ENCODE assay signal across 7 cellular contexts in genomic region chr7:75420152-75420551, GRCh38. TPM values are rescaled to one million over a fixed set of nuclear protein-coding genes. Genes with fewer than 3 reads are reported as not detected.
DNase-seq lines count a peak whose midpoint lies in the region; ATAC-seq and TF ChIP-seq lines count a peak whose summit lies in the region.
"Not testable (repeated sequence)": the region's sequence is repeated elsewhere in the genome, so short reads cannot be mapped to it uniquely, and the experiment has no call there.

No MANE protein-coding gene starts in this region.

- not testable (repeated sequence) for H3K79me1 ChIP-seq in H9 (ENCODE audit: insufficient read depth, low read depth, low read length, poor library complexity, severe bottlenecking)

- not testable (repeated sequence) for H3K23me2 ChIP-seq in H9 (ENCODE audit: insufficient read length, low read depth, low read length, poor library complexity, severe bottlenecking)

- not testable (repeated sequence) for ATAC-seq in naive thymus-derived CD8-positive, alpha-beta T cell

- not testable (repeated sequence) for H4K5ac ChIP-seq in H9 (ENCODE audit: insufficient read length, low read depth, low read length)

- not testable (repeated sequence) for H4K8ac ChIP-seq in H9 (replicated peaks; ENCODE audit: insufficient read length, low read depth, low read length)

- H3K4me2 ChIP-seq in H9 (ENCODE audit: insufficient read depth, insufficient read length, low read length), result not testable (repeated sequence)

- not testable (repeated sequence) for H2BK120ac ChIP-seq in H9 (ENCODE audit: low read depth, low read length, poor library complexity, severe bottlenecking)

- not testable (repeated sequence) for H2AK5ac ChIP-seq in H9 (ENCODE audit: insufficient read length, low read length)

- intact Hi-C loops in dendritic cell treated with granulocyte-macrophage colony-stimulating factor and Interleukin-4, amounts not matched to agents 40 ng/mL and 50 ng/mL, for 4 days (cut with micrococcal nuclease), result not testable (repeated sequence)

- H3K27me3 ChIP-seq in H9 (ENCODE audit: insufficient read depth, low read length), result not testable (repeated sequence)

- not testable (repeated sequence) for H3K9ac ChIP-seq in H9 (ENCODE audit: extremely low read depth, insufficient read length, low read length)

- not testable (repeated sequence) for H3K27me3 Mint-ChIP-seq in H9 (ENCODE audit: low read depth); T-helper 2 cell treated with Interferon-gamma antibody and Interleukin-4, amounts not matched to agents 5 μg/mL and 100 μg/mL, for 36 hours (ENCODE audit: low read depth); activated naive CD8-positive, alpha-beta T cell treated with anti-CD3 and anti-CD28 coated beads for 36 hours; dendritic cell treated with granulocyte-macrophage colony-stimulating factor and Interleukin-4, amounts not matched to agents 40 ng/mL and 50 ng/mL, for 4 days; naive thymus-derived CD8-positive, alpha-beta T cell

- WGBS in H9 (ENCODE audit: extremely low coverage, insufficient read length, low lambda C conversion rate), result no CpG with 5 or more reads among the region's 13 CpGs

- H3K36me3 Mint-ChIP-seq in H9 (ENCODE audit: insufficient read depth in 1 of 3, low read depth in 3 of 3), result peaks cover 11 to 51% (median 46%) of the 10 kb centered on the region in 3 experiments
- H3K36me3 Mint-ChIP-seq in T-helper 2 cell treated with Interferon-gamma antibody and Interleukin-4, amounts not matched to agents 5 μg/mL and 100 μg/mL, for 36 hours (ENCODE audit: low read depth), result peaks cover 21% of the 10 kb centered on the region
- not testable (repeated sequence) for H3K36me3 Mint-ChIP-seq in activated naive CD8-positive, alpha-beta T cell treated with anti-CD3 and anti-CD28 coated beads for 36 hours
- H3K36me3 Mint-ChIP-seq in dendritic cell treated with granulocyte-macrophage colony-stimulating factor and Interleukin-4, amounts not matched to agents 40 ng/mL and 50 ng/mL, for 4 days (ENCODE audit: low read depth), result peaks cover 78% of the 10 kb centered on the region
- peaks cover 0 to 39% (median 9%) of the 10 kb centered on the region in 3 donors for H3K36me3 Mint-ChIP-seq in naive thymus-derived CD8-positive, alpha-beta T cell

- H3K56ac ChIP-seq in H9 (ENCODE audit: insufficient read length, low read depth, low read length), result not testable (repeated sequence)

- H3K79me2 ChIP-seq in H9 (ENCODE audit: insufficient read depth, low read length), result not testable (repeated sequence)

- not testable (repeated sequence) for H2BK20ac ChIP-seq in H9 (ENCODE audit: low read depth, low read length, poor library complexity, severe bottlenecking)

- DNase-seq in H9, result peak; percentile 9
- not testable (repeated sequence) for DNase-seq in T-helper 2 cell treated with Interferon-gamma antibody and Interleukin-4, amounts not matched to agents 5 μg/mL and 100 μg/mL, for 36 hours (ENCODE audit: low spot score); activated naive CD8-positive, alpha-beta T cell treated with anti-CD3 and anti-CD28 coated beads for 36 hours; naive thymus-derived CD8-positive, alpha-beta T cell
- DNase-seq in activated CD8-positive, alpha-beta memory T cell treated with anti-CD3 and anti-CD28 coated beads for 24 hours, result peak; percentile 45
- DNase-seq in stimulated activated CD8-positive, alpha-beta memory T cell treated with anti-CD3 and anti-CD28 coated beads, Interleukin-4, amount 100 ng/mL, for 48 hours, result peak; percentile 16

- H3K9me3 ChIP-seq in H9 (ENCODE audit: control insufficient read depth, low read depth, low read length), result not testable (repeated sequence)

- H2BK15ac ChIP-seq in H9 (ENCODE audit: low read depth, low read length), result not testable (repeated sequence)

- H3K9me3 Mint-ChIP-seq in H9; T-helper 2 cell treated with Interferon-gamma antibody and Interleukin-4, amounts not matched to agents 5 μg/mL and 100 μg/mL, for 36 hours; activated naive CD8-positive, alpha-beta T cell treated with anti-CD3 and anti-CD28 coated beads for 36 hours; dendritic cell treated with granulocyte-macrophage colony-stimulating factor and Interleukin-4, amounts not matched to agents 40 ng/mL and 50 ng/mL, for 4 days; naive thymus-derived CD8-positive, alpha-beta T cell: not testable (repeated sequence)

- H3K4me3 Mint-ChIP-seq in H9, result peak overlapping the region in 1 of 2 experiments; percentile 20; a peak in 1 of 5 replicates
- not testable (repeated sequence) for H3K4me3 Mint-ChIP-seq in T-helper 2 cell treated with Interferon-gamma antibody and Interleukin-4, amounts not matched to agents 5 μg/mL and 100 μg/mL, for 36 hours; activated naive CD8-positive, alpha-beta T cell treated with anti-CD3 and anti-CD28 coated beads for 36 hours; dendritic cell treated with granulocyte-macrophage colony-stimulating factor and Interleukin-4, amounts not matched to agents 40 ng/mL and 50 ng/mL, for 4 days; naive thymus-derived CD8-positive, alpha-beta T cell

- not testable (repeated sequence) for H3K4ac ChIP-seq in H9 (ENCODE audit: low read depth, low read length)

- not testable (repeated sequence) for H4K91ac ChIP-seq in H9 (ENCODE audit: insufficient read length, low read depth, low read length)

- H3K23ac ChIP-seq in H9 (ENCODE audit: insufficient read length, low read depth, low read length), result not testable (repeated sequence)

- not testable (repeated sequence) for H3T11ph ChIP-seq in H9 (ENCODE audit: low read length)

- H3K4me1 ChIP-seq in H9 (ENCODE audit: insufficient read depth, low read length), result not testable (repeated sequence)

- POLR2A ChIA-PET in naive thymus-derived CD8-positive, alpha-beta T cell (lab: Charles Lee), result not testable (repeated sequence)

- not testable (repeated sequence) for H2BK5ac ChIP-seq in H9 (ENCODE audit: insufficient read length, low read length)

- peak overlapping the region in 2 of 3 experiments; percentile 40 to 89; a peak in 2 of 7 replicates for H3K27ac Mint-ChIP-seq in H9
- H3K27ac Mint-ChIP-seq in T-helper 2 cell treated with Interferon-gamma antibody and Interleukin-4, amounts not matched to agents 5 μg/mL and 100 μg/mL, for 36 hours, result peak overlapping the region; percentile 53
- H3K27ac Mint-ChIP-seq in activated naive CD8-positive, alpha-beta T cell treated with anti-CD3 and anti-CD28 coated beads for 36 hours, result peak overlapping the region; percentile 43
- H3K27ac Mint-ChIP-seq in dendritic cell treated with granulocyte-macrophage colony-stimulating factor and Interleukin-4, amounts not matched to agents 40 ng/mL and 50 ng/mL, for 4 days, result peak overlapping the region; percentile 5
- peak overlapping the region in 9 of 10 donors; percentile 37 to 82 (median 67) for H3K27ac Mint-ChIP-seq in naive thymus-derived CD8-positive, alpha-beta T cell

- not testable (repeated sequence) for H4K20me1 ChIP-seq in H9 (ENCODE audit: control insufficient read depth, insufficient read depth, insufficient read length)

- not testable (repeated sequence) for H3K27ac ChIP-seq in H9 (ENCODE audit: insufficient read length, low read depth, low read length)

- H3K18ac ChIP-seq in H9 (ENCODE audit: insufficient read length, low read depth, low read length), result not testable (repeated sequence)

- H3K4me1 Mint-ChIP-seq in H9; T-helper 2 cell treated with Interferon-gamma antibody and Interleukin-4, amounts not matched to agents 5 μg/mL and 100 μg/mL, for 36 hours (ENCODE audit: low read depth); activated naive CD8-positive, alpha-beta T cell treated with anti-CD3 and anti-CD28 coated beads for 36 hours: not testable (repeated sequence)
- H3K4me1 Mint-ChIP-seq in dendritic cell treated with granulocyte-macrophage colony-stimulating factor and Interleukin-4, amounts not matched to agents 40 ng/mL and 50 ng/mL, for 4 days (ENCODE audit: low read depth), result peaks cover 11% of the 10 kb centered on the region
- H3K4me1 Mint-ChIP-seq in naive thymus-derived CD8-positive, alpha-beta T cell, result peaks cover 0 to 15% (median 7%) of the 10 kb centered on the region in 4 donors

- H2BK12ac ChIP-seq in H9 (ENCODE audit: insufficient read length, low read depth, low read length), result not testable (repeated sequence)

- H3K14ac ChIP-seq in H9 (ENCODE audit: insufficient read depth, low read length), result not testable (repeated sequence)

- not testable (repeated sequence) for TF ChIP-seq CTCF in H9 (conservative IDR thresholded peaks at IDR 0.05)

- H2AFZ ChIP-seq in H9 (ENCODE audit: low read length), result not testable (repeated sequence)

RNA-seq across cellular contexts. Expression of gene TRIM73, which starts 24.7 kb away (rescaled TPM):
- 2.7 and 2.9 TPM in 2 replicates for total RNA-seq in H9 (2021)
- 1 to 10 TPM; 1.1 to 1.5 TPM for total RNA-seq in activated naive CD8-positive, alpha-beta T cell treated with anti-CD3 and anti-CD28 coated beads for 36 hours
- 10 to 100 TPM; 28.3 to 35.1 TPM for total RNA-seq in naive thymus-derived CD8-positive, alpha-beta T cell
- polyA plus RNA-seq in naive thymus-derived CD8-positive, alpha-beta T cell, result 1 to 10 TPM in 1 of 3 donors, under 1 TPM in 2; 0.59 to 1.7 (median 0.70) TPM

Comparison
In these comparisons a context has a peak if more than half of its experiments do, and no peak if none do; other contexts are left out.
1. H3K27ac Mint-ChIP-seq: peak in every context shown above with its lines; median percentile 67 in naive thymus-derived CD8-positive, alpha-beta T cell; 64 in H9; 53 in T-helper 2 cell treated with Interferon-gamma antibody and Interleukin-4, amounts not matched to agents 5 μg/mL and 100 μg/mL, for 36 hours; 43 in activated naive CD8-positive, alpha-beta T cell treated with anti-CD3 and anti-CD28 coated beads for 36 hours; 5 in dendritic cell treated with granulocyte-macrophage colony-stimulating factor and Interleukin-4, amounts not matched to agents 40 ng/mL and 50 ng/mL, for 4 days.